In the genomic region with DNA sequence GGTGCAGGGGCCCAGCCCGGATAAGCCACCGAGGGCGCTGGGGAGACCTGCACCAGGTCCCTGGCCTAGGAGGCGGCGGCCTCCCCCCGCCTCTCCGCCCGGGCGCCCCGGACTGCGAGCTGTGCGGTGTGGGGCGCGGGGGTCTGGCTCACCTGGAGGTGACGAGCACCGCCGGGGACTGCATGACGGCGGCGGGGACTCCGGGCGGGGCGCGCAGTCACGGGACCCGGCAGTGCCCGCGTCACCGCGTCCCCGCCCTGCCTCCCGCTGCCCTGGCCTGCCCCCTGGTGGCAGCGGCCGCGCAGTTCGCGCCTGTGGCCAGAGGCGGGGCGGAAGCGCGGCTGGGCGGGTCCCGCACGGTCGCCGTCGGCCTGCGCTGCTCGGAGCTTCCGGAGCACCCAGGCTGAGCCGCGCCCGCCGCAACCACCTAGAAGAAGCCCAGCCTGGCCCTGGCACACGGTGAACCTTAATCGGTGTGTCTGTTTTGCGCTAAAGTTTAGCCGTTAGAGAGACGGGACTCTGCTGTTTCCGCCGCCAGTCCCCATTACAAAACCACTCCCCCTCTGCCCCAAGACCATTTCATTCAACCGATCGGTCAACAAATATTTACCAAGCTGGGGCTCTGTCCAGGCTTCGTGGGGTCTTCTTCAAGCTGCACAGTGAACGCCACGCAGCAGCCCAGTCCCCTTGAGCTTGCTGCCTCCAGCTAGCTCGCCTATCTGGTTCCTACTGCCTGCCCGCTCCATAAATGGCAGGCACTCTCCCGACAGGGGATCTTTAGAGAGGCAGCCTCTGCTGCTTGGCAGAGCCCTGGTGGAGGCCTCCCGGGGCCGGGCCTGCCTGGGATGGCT, we compare ENCODE assay signal across 8 cellular contexts. TPM values are rescaled to one million over a fixed set of nuclear protein-coding genes. Genes with fewer than 3 reads are reported as not detected.
DNase-seq lines count a peak whose midpoint lies in the region; ATAC-seq lines count a peak whose summit lies in the region.

A gene with protein sequence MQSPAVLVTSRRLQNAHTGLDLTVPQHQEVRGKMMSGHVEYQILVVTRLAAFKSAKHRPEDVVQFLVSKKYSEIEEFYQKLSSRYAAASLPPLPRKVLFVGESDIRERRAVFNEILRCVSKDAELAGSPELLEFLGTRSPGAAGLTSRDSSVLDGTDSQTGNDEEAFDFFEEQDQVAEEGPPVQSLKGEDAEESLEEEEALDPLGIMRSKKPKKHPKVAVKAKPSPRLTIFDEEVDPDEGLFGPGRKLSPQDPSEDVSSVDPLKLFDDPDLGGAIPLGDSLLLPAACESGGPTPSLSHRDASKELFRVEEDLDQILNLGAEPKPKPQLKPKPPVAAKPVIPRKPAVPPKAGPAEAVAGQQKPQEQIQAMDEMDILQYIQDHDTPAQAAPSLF (minus strand): TSS at position 219 of the 851 bp plus-strand sequence. CDS start 35 bp downstream, at position 184.

- H3K4me1 Mint-ChIP-seq in activated T-cell treated with anti-CD3 and anti-CD28 coated beads, Interleukin-2, amount 50 U/mL, for 24 hours (ENCODE audit: low read depth) = peaks cover 31% of the 10 kb centered on the region
- peaks cover 37% of the 10 kb centered on the region for H3K4me1 Mint-ChIP-seq in stimulated activated effector memory CD8-positive, alpha-beta T cell treated with anti-CD3 and anti-CD28 coated beads, Interleukin-12 subunit alpha, Interleukin-12 subunit beta, amount 100 ng/mL, for 72 hours

- ATAC-seq in GM21367 (IDR thresholded peaks at IDR 0.05; ENCODE audit: unreplicated experiment) (peak; percentile 95), esophagus mucosa (peak; percentile 97)
- peak; percentile 95 for ATAC-seq in stimulated activated effector memory CD8-positive, alpha-beta T cell treated with anti-CD3 and anti-CD28 coated beads, Interleukin-12 subunit alpha, Interleukin-12 subunit beta, amount 100 ng/mL, for 72 hours

- H3K27ac Mint-ChIP-seq in activated T-cell treated with anti-CD3 and anti-CD28 coated beads, Interleukin-2, amount 50 U/mL, for 24 hours = peak within 1 kb of the TSS; percentile 90
- H3K27ac Mint-ChIP-seq in stimulated activated effector memory CD8-positive, alpha-beta T cell treated with anti-CD3 and anti-CD28 coated beads, Interleukin-12 subunit alpha, Interleukin-12 subunit beta, amount 100 ng/mL, for 72 hours = peak within 1 kb of the TSS; percentile 83

- H3K9me3 Mint-ChIP-seq in activated T-cell treated with anti-CD3 and anti-CD28 coated beads, Interleukin-2, amount 50 U/mL, for 24 hours = no peaks in the 10 kb centered on the region
- H3K9me3 Mint-ChIP-seq in stimulated activated effector memory CD8-positive, alpha-beta T cell treated with anti-CD3 and anti-CD28 coated beads, Interleukin-12 subunit alpha, Interleukin-12 subunit beta, amount 100 ng/mL, for 72 hours = no peaks in the 10 kb centered on the region

- H3K27me3 Mint-ChIP-seq in activated T-cell treated with anti-CD3 and anti-CD28 coated beads, Interleukin-2, amount 50 U/mL, for 24 hours = no peaks in the 10 kb centered on the region

- DNase-seq in DMS 273 (lab: John Stamatoyannopoulos, UW; ENCODE audit: unreplicated experiment) = peak; percentile 94
- peak in 74 of 76 experiments; percentile 6 to 90 (median 70) for DNase-seq in HUDEP-2 (lab: John Stamatoyannopoulos, UW; ENCODE audit: unreplicated experiment in 76 of 76)
- DNase-seq in OCI-M2 (lab: John Stamatoyannopoulos, UW; ENCODE audit: unreplicated experiment) = peak; percentile 18
- DNase-seq in activated T-cell treated with anti-CD3 and anti-CD28 coated beads, Interleukin-2, amount 50 U/mL, for 24 hours = peak; percentile 94
- peak; percentile 84 for DNase-seq in myocyte (ENCODE audit: low read depth)
- peak; percentile 92 to 99 for DNase-seq in stimulated activated effector memory CD8-positive, alpha-beta T cell treated with anti-CD3 and anti-CD28 coated beads, Interleukin-12 subunit alpha, Interleukin-12 subunit beta, amount 100 ng/mL, for 72 hours (ENCODE audit: low spot score in 2 of 2)

- no peaks in the 10 kb centered on the region for H3K36me3 Mint-ChIP-seq in activated T-cell treated with anti-CD3 and anti-CD28 coated beads, Interleukin-2, amount 50 U/mL, for 24 hours (ENCODE audit: low read depth)
- peaks cover 6% of the 10 kb centered on the region for H3K36me3 Mint-ChIP-seq in stimulated activated effector memory CD8-positive, alpha-beta T cell treated with anti-CD3 and anti-CD28 coated beads, Interleukin-12 subunit alpha, Interleukin-12 subunit beta, amount 100 ng/mL, for 72 hours

- peak within 1 kb of the TSS; percentile 84 for H3K4me3 Mint-ChIP-seq in activated T-cell treated with anti-CD3 and anti-CD28 coated beads, Interleukin-2, amount 50 U/mL, for 24 hours
- H3K4me3 Mint-ChIP-seq in stimulated activated effector memory CD8-positive, alpha-beta T cell treated with anti-CD3 and anti-CD28 coated beads, Interleukin-12 subunit alpha, Interleukin-12 subunit beta, amount 100 ng/mL, for 72 hours = peak within 1 kb of the TSS; percentile 79

RNA-seq across cellular contexts. Expression of the gene that starts here (rescaled TPM):
- total RNA-seq in esophagus mucosa = 12.4 TPM
- 24.9 and 35.0 TPM in 2 replicates for total RNA-seq in myocyte
- polyA plus RNA-seq in myocyte (2012) = 21.2 TPM

Comparison
In these comparisons a context has a peak if more than half of its experiments do, and no peak if none do; other contexts are left out.
1. Peak in every context shown above with its lines: DNase-seq and ATAC-seq.
2. DNase-seq: peak in every context shown above with its lines; median percentile 96 in stimulated activated effector memory CD8-positive, alpha-beta T cell treated with anti-CD3 and anti-CD28 coated beads, Interleukin-12 subunit alpha, Interleukin-12 subunit beta, amount 100 ng/mL, for 72 hours; 94 in DMS 273; 94 in activated T-cell treated with anti-CD3 and anti-CD28 coated beads, Interleukin-2, amount 50 U/mL, for 24 hours; 84 in myocyte; 70 in HUDEP-2; 18 in OCI-M2.